ENCODE assay signal across 8 cellular contexts in genomic region chr7:92982928-92983327, GRCh38.
"Had no signal": no experiment of that assay in that cellular context is flagged by ENCODE, and none has a peak within 500 bp of the region (broad histone marks: within the 10 kb centered on the region; RNA-seq: fewer than 3 reads in every experiment).

No MANE protein-coding gene starts in this region.

- ATAC-seq: GM12878 had no signal

- H3K4me3 ChIP-seq: GM12878 had no signal

- DNase-seq: GDM1, GF-D8 had no signal

- FAIRE-seq: G401.6, GM12878, GM12891, GM12892, GM18507, GM19239 had no signal
